In genomic region chr3:159950156-159950898, GRCh38 we compare ENCODE assay signal across 12 cellular contexts. TPM values are rescaled to one million over a fixed set of nuclear protein-coding genes. Genes with fewer than 3 reads are reported as not detected.
DNase-seq lines count a peak whose midpoint lies in the region; ATAC-seq and TF ChIP-seq lines count a peak whose summit lies in the region.
"Had no signal": no experiment of that assay in that cellular context is flagged by ENCODE, and none has a peak within 500 bp of the region (broad histone marks: within the 10 kb centered on the region; RNA-seq: fewer than 3 reads in every experiment).

No MANE protein-coding gene starts in this region.

- H3K27me3 Mint-ChIP-seq in HFFc6 (ENCODE audit: insufficient read depth), result no peaks in the 10 kb centered on the region; the same call in 1 of the 2 replicates

- peaks cover 53% of the 10 kb centered on the region for H3K4me1 Mint-ChIP-seq in HFFc6 (ENCODE audit: low read depth)

- peak; percentile 80 for ATAC-seq in GM19463 (IDR thresholded peaks at IDR 0.05; ENCODE audit: unreplicated experiment)
- peak; percentile 72 for ATAC-seq in HG02981 (IDR thresholded peaks at IDR 0.05; ENCODE audit: unreplicated experiment)

- H3K4me3 Mint-ChIP-seq in HFFc6, result no peak overlapping the region
- H3K4me3 Mint-ChIP-seq: type B pancreatic cell had no signal

- TF ChIP-seq POLR2A in NB4 (IDR thresholded peaks at IDR 0.05; ENCODE audit: extremely low read depth, insufficient read length) (no peak), lower leg skin (IDR thresholded peaks at IDR 0.05) (no peak)

- no peak overlapping the region for H3K27ac Mint-ChIP-seq in HFFc6
- H3K27ac Mint-ChIP-seq: type B pancreatic cell had no signal

- peak; percentile 49 for DNase-seq in GM12865 (ENCODE audit: low read depth)
- DNase-seq in NB4 (ENCODE audit: low read depth), result peak; percentile 9
- DNase-seq in HFFc6, result no peak
- DNase-seq in lower leg skin (ENCODE audit: low spot score in 2 of 2), result no peak
- DNase-seq in NCI-H524 (lab: John Stamatoyannopoulos, UW), result no peak
- DNase-seq in posterior vena cava (ENCODE audit: low spot score), result no peak
- DNase-seq: activated CD8-positive, alpha-beta memory T cell treated with anti-CD3 and anti-CD28 coated beads, Interleukin-2, amount 50 U/mL, for 48 hours; GF-D8 had no signal

- no peak overlapping the region for H3K4me3 ChIP-seq in GM12865 (ENCODE audit: low read depth, low read length)
- H3K4me3 ChIP-seq in NB4 (ENCODE audit: low read depth, low read length), result no peak overlapping the region
- no peak overlapping the region for H3K4me3 ChIP-seq in lower leg skin (ENCODE audit: low read depth, poor library complexity, severe bottlenecking)
- H3K4me3 ChIP-seq: SK-N-MC had no signal

- 64 to 67% methylated on average over 3 of the region's 3 CpGs for WGBS in lower leg skin, 2 donors

- H3K36me3 Mint-ChIP-seq in HFFc6 (ENCODE audit: low read depth), result 0 out of 2 replicates have a peak, but pooled peaks cover 4% of the 10 kb centered on the region
- H3K36me3 Mint-ChIP-seq: type B pancreatic cell had no signal

- TF ChIP-seq CTCF in GM12865 (IDR thresholded peaks at IDR 0.05; ENCODE audit: insufficient read depth, low read depth, low read length, missing control alignments) (no peak), NB4 (IDR thresholded peaks at IDR 0.05; ENCODE audit: low read depth, low read length) (no peak), HFFc6 (IDR thresholded peaks at IDR 0.05) (no peak), lower leg skin (IDR thresholded peaks at IDR 0.05) (no peak)

- intact Hi-C loops in lower leg skin (cut with DNase I; ENCODE audit: low total_unique reads), result no loop called here
- intact Hi-C loops in posterior vena cava (cut with DNase I), result no loop called here

- H3K9me3 Mint-ChIP-seq in HFFc6, result no peaks in the 10 kb centered on the region
- H3K9me3 Mint-ChIP-seq: type B pancreatic cell had no signal

RNA-seq across cellular contexts. Expression of gene IL12A, which starts 38.3 kb away (rescaled TPM):
- total RNA-seq in HFFc6 (2021; fragmentation: NEBNext Ultra II Directional; extraction: Animal tissue kit (Norgen Biotek cat#: 25700)), result 1 to 10 TPM; 1.8 to 3.0 (median 2.1) TPM
- total RNA-seq in lower leg skin, result 1 to 10 TPM in 2 of 4 donors, under 1 TPM in 1, not detected in 1; 0.36 to 7.9 (median 3.2) TPM
- under 1 TPM in 1 of 2 donors, not detected in 1; 0.38 TPM for total RNA-seq in posterior vena cava

Comparison
In these comparisons a context has a peak if more than half of its experiments do, and no peak if none do; other contexts are left out.
1. DNase-seq: peak in GM12865 (single experiment) and NB4 (single experiment); none in HFFc6 (single experiment), lower leg skin (0 of 2), NCI-H524 (0 of 2) and posterior vena cava (single experiment).